ENCODE assay signal across 1 cellular context in the genomic region with DNA sequence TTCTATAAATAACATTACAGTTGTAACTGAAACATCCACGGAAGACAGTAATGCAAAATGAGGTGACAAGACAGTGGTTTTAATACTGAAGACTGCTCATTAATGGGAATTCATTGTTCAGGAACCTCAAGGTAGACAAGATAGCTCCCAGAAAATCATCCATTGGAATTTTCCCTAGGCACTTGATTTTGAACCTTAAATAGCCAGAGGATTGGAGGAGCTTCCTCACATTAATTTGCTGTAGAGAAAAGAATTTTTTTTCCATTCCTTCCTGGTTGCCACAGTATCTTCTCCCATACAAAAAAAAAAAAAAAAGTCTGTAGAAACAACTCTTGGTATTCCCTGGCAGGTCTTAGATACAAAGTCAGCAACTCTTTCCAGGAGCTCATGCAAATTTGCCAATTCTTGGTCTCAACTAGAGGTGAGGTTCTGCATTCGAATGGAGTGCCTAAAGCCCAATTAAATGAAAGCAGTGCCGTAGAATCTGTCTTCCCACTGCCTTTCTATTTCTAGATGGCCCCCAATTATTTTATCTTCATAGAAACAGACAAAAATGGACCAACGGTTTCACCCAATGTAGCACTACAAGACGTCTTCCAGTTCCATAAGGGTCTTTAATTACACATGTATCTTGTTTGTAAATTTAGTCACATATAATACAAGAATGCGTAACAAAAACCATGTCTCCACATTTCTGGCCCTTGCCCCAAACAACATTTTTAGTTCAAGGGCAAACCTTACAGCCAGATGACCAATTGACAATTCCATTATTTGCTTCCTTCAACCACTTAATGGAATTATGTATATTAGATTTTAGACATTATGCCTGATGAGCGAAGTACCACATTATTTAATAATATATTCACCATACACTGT.
TF ChIP-seq lines count a peak whose summit lies in the region.

No MANE protein-coding gene starts in this region.

TF ChIP-seq in GM12891, 5 proteins besides CTCF, POLR2A, EP300 and RAD21:
- no peak for TF ChIP-seq TAF1 (IDR thresholded peaks at IDR 0.05; ENCODE audit: low read depth, low read length)
- peak; percentile 29; the same call in 1 of the 2 replicates for TF ChIP-seq POLR2AphosphoS5 (IDR thresholded peaks at IDR 0.05; ENCODE audit: low read depth, low read length)
